In the genomic region with DNA sequence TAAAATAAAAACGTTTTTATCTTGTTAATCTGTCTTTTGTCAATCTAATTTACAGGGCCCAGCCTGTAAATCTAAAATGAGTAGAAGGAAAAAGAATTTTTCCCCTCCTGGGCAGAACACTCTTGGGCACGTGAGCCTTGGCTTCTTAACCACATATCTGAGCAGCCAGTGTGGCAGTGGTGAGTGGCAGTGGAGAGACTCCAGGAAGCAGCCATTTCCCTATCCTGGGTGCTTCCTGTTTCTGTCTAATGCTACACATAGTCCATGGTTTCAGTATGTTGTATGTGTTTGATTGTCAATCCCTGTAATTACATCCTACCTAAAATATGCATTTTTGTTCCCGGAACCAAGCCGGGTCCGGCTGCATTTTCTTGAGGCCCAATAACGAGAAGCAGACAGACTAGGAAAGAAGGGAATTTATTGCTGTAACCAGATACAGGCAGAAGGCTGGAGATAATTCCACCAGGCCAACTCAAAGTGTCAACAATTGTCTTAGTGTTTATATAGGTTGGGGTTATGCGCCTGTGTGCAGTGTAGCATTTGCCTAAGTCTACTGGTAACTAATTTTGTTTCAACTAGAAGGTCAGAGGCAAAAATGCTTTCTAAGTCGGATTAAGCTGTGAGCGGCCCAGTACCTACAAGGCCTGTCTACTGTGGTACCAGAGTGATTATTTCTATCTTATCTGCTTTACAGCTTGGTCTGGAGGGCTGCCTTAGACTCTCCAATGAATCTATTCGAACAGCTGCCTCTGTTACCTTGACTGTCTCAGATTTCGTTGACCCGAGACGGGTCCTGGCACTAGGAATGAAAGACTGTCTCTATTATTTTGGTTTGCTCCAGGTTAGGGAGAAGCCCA, we compare ENCODE assay signal across 9 cellular contexts.
DNase-seq lines count a peak whose midpoint lies in the region; ATAC-seq, FAIRE-seq and TF ChIP-seq lines count a peak whose summit lies in the region.
"Had no signal": no experiment of that assay in that cellular context is flagged by ENCODE, and none has a peak within 500 bp of the region (broad histone marks: within the 10 kb centered on the region; RNA-seq: fewer than 3 reads in every experiment).

No MANE protein-coding gene starts in this region.

- H3K27ac ChIP-seq in DOHH2 (ENCODE audit: low read depth, low read length) (peak overlapping the region; percentile 85), HepG2 (ENCODE audit: extremely low read length, insufficient read depth, low read length) (no peak overlapping the region), MM.1S (ENCODE audit: low read length) (no peak overlapping the region)

- H3K9me3 ChIP-seq in DOHH2 (ENCODE audit: control insufficient read depth, insufficient read depth, low read length) (no peaks in the 10 kb centered on the region), HepG2 (ENCODE audit: low read length) (no peaks in the 10 kb centered on the region), MM.1S (replicated peaks; ENCODE audit: insufficient read depth, low read length) (no peaks in the 10 kb centered on the region), BE2C (no peaks in the 10 kb centered on the region)

- FAIRE-seq in HepG2 (lab: Jason Lieb, UNC), result no peak
- FAIRE-seq: G401.6 had no signal

- CTCF ChIA-PET in HepG2 (lab: Yijun Ruan, JAX; ENCODE audit: low intra/inter-chr PET ratio, low total read pairs), result no interaction called here

- no peak for TF ChIP-seq POLR2A in HepG2 (IDR thresholded peaks at IDR 0.05; ENCODE audit: insufficient read depth in 1 of 2, low read depth in 2 of 2, low read length in 2 of 2)

- H3K27me3 ChIP-seq in DOHH2 (ENCODE audit: control insufficient read depth, low read length), result no peaks in the 10 kb centered on the region
- 0 out of 5 replicates have a peak, but pooled peaks cover 0 to 3% of the 10 kb centered on the region in 2 experiments for H3K27me3 ChIP-seq in HepG2 (ENCODE audit: control insufficient read depth in 1 of 2, insufficient read depth in 2 of 2, low read length in 2 of 2)
- no peaks in the 10 kb centered on the region for H3K27me3 ChIP-seq in MM.1S (replicated peaks; ENCODE audit: insufficient read depth, low read length)
- H3K27me3 ChIP-seq in BE2C, result no peaks in the 10 kb centered on the region

- H3K4me2 ChIP-seq in DOHH2 (ENCODE audit: low read length), result peak overlapping the region; percentile 59
- H3K4me2 ChIP-seq in HepG2 (ENCODE audit: low read depth, low read length), result no peak overlapping the region
- no peak overlapping the region for H3K4me2 ChIP-seq in MM.1S (ENCODE audit: low read depth, low read length)

- POLR2A ChIA-PET in HepG2 (lab: Yijun Ruan, JAX), result no interaction called here

- peaks cover 7% of the 10 kb centered on the region for H3F3A ChIP-seq in DOHH2 (ENCODE audit: control insufficient read depth, insufficient read depth)
- H3F3A ChIP-seq in MM.1S (ENCODE audit: insufficient read depth, low read length), result no peaks in the 10 kb centered on the region

- H3K79me2 ChIP-seq in DOHH2 (ENCODE audit: control insufficient read depth, low read length), result peaks cover 66% of the 10 kb centered on the region
- H3K79me2 ChIP-seq in HepG2 (ENCODE audit: insufficient read depth, low read length), result no peaks in the 10 kb centered on the region
- no peaks in the 10 kb centered on the region for H3K79me2 ChIP-seq in MM.1S (ENCODE audit: low read length)

- H3K36me3 ChIP-seq in DOHH2 (ENCODE audit: control insufficient read depth, low read length) (peaks cover 66% of the 10 kb centered on the region), HepG2 (replicated peaks in 1 of 2; ENCODE audit: control insufficient read depth in 1 of 2, insufficient read depth in 2 of 2, low read length in 2 of 2) (no peaks in the 10 kb centered on the region), MM.1S (replicated peaks; ENCODE audit: insufficient read depth, low read length) (no peaks in the 10 kb centered on the region), BE2C (no peaks in the 10 kb centered on the region)

- H3K4me1 ChIP-seq in DOHH2 (ENCODE audit: control insufficient read depth, low read length) (peaks cover 77% of the 10 kb centered on the region), HepG2 (ENCODE audit: insufficient read depth, low read length) (no peaks in the 10 kb centered on the region), MM.1S (ENCODE audit: low read length) (0 out of 2 replicates have a peak, but pooled peaks cover 6% of the 10 kb centered on the region), BE2C (no peaks in the 10 kb centered on the region)

- H3K9me2 ChIP-seq in DOHH2 (replicated peaks; ENCODE audit: control insufficient read depth, low read length), result no peaks in the 10 kb centered on the region
- H3K9me2 ChIP-seq in MM.1S (replicated peaks; ENCODE audit: insufficient read depth, low read length), result no peaks in the 10 kb centered on the region

- peak overlapping the region; percentile 9 for H2AFZ ChIP-seq in HepG2 (ENCODE audit: low read length)
- no peak overlapping the region for H2AFZ ChIP-seq in MM.1S (ENCODE audit: low read length)

- no TSS peak for BruUV-seq in HepG2 (replicated peaks; lab: Mats Ljungman, UMichigan)

- H3K4me3 ChIP-seq in DOHH2 (ENCODE audit: low read length) (peak overlapping the region; percentile 39), HepG2 (replicated peaks in 1 of 3; ENCODE audit: insufficient read depth in 1 of 3, low read depth in 2 of 3, low read length in 3 of 3) (no peak overlapping the region), MM.1S (ENCODE audit: low read length) (no peak overlapping the region), BE2C (ENCODE audit: low read depth, low read length) (no peak overlapping the region)

- H3K9ac ChIP-seq in HepG2 (ENCODE audit: insufficient read depth, low read depth, low read length) (no peak overlapping the region), MM.1S (ENCODE audit: low read length) (no peak overlapping the region)

- no peak for TF ChIP-seq CTCF in DOHH2 (IDR thresholded peaks at IDR 0.05; ENCODE audit: low read depth, low read length, poor library complexity, severe bottlenecking)
- no peak for TF ChIP-seq CTCF in HepG2 (CRISPR knock-in tag; IDR thresholded peaks at IDR 0.05)
- no peak for TF ChIP-seq CTCF in MM.1S (IDR thresholded peaks at IDR 0.05; ENCODE audit: low read length)
- TF ChIP-seq CTCF in BE2C (IDR thresholded peaks at IDR 0.05; ENCODE audit: low read depth, low read length), result no peak

- ATAC-seq in HepG2, result no peak

- TF ChIP-seq RAD21 in HepG2 (CRISPR knock-in tag; IDR thresholded peaks at IDR 0.05), result no peak

- TF ChIP-seq EP300 in HepG2 (IDR thresholded peaks at IDR 0.05; ENCODE audit: low read depth in 2 of 2, low read length in 2 of 2) (no peak), HepG2 (CRISPR knock-in tag; IDR thresholded peaks at IDR 0.05; ENCODE audit: borderline replicate concordance) (no peak)

- H4K20me1 ChIP-seq in DOHH2 (ENCODE audit: control insufficient read depth, insufficient read depth, low read depth, low read length), result no peaks in the 10 kb centered on the region
- no peaks in the 10 kb centered on the region for H4K20me1 ChIP-seq in HepG2 (ENCODE audit: insufficient read depth, low read length)
- no peaks in the 10 kb centered on the region for H4K20me1 ChIP-seq in MM.1S (ENCODE audit: insufficient read depth, low read length)

- intact Hi-C loops in HepG2 (cut with micrococcal nuclease; ENCODE audit: unreplicated experiment), result no loop called here

- in situ Hi-C loops in HepG2 (cut with HindIII; ENCODE audit: extremely low pct_ligation_motif_present, low pct_unique_long_range_greater_than_20kb), result no loop called here

- WGBS in HepG2 (ENCODE audit: low lambda C conversion rate), result 73% methylated on average over 9 of the region's 13 CpGs

- DNase-seq in Ammon's horn (ENCODE audit: low spot score), result peak; percentile 27
- peak; percentile 74 for DNase-seq in UCSD-AML1 (lab: John Stamatoyannopoulos, UW; ENCODE audit: unreplicated experiment)
- DNase-seq in HepG2 (ENCODE audit: low spot score), result no peak
- DNase-seq in MM.1S, result no peak
- no peak for DNase-seq in NCI-H1048 (lab: John Stamatoyannopoulos, UW)
- DNase-seq in DMS114 treated with DMSO at 0.1 percent for 48 hours (lab: John Stamatoyannopoulos, UW; ENCODE audit: unreplicated experiment), result no peak
- no peak for DNase-seq in BE2C

TF ChIP-seq in HepG2, 621 proteins besides CTCF, POLR2A, EP300 and RAD21:
- TF ChIP-seq GABPA (IDR thresholded peaks at IDR 0.05; ENCODE audit: low read depth, low read length) (no peak), GABPA (CRISPR knock-in tag; IDR thresholded peaks at IDR 0.05; ENCODE audit: low read depth) (peak; percentile 10; the same call in 1 of the 2 replicates)
- TF ChIP-seq, protein P1, sequence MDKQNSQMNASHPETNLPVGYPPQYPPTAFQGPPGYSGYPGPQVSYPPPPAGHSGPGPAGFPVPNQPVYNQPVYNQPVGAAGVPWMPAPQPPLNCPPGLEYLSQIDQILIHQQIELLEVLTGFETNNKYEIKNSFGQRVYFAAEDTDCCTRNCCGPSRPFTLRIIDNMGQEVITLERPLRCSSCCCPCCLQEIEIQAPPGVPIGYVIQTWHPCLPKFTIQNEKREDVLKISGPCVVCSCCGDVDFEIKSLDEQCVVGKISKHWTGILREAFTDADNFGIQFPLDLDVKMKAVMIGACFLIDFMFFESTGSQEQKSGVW (CRISPR knock-in tag; IDR thresholded peaks at IDR 0.05; ENCODE audit: borderline replicate concordance), result no peak
TF ChIP-seq in HepG2: peak in this region for 1.

Comparison
In these comparisons a context has a peak if more than half of its experiments do, and no peak if none do; other contexts are left out.
1. DNase-seq: peak in Ammon's horn (single experiment) and UCSD-AML1 (single experiment); none in HepG2 (single experiment), MM.1S (single experiment), NCI-H1048 (single experiment), DMS114 treated with DMSO at 0.1 percent for 48 hours (single experiment) and BE2C (single experiment).